In genomic region chr12:42237853-42238239, GRCh38 we compare ENCODE assay signal across 8 cellular contexts. TPM values are rescaled to one million over a fixed set of nuclear protein-coding genes. Genes with fewer than 3 reads are reported as not detected.
DNase-seq lines count a peak whose midpoint lies in the region; ATAC-seq and TF ChIP-seq lines count a peak whose summit lies in the region.

No MANE protein-coding gene starts in this region.

- ATAC-seq in Right ventricle myocardium inferior (peak; percentile 22), HG03354 (IDR thresholded peaks at IDR 0.05; ENCODE audit: poor library complexity, severe bottlenecking, unreplicated experiment) (peak; percentile 36), left lobe of liver (no peak)

- intact Hi-C loops in Right ventricle myocardium inferior (cut with DNase I) (loop anchor here (2.0 to 10.0 kb wide), 3 partner anchors 89 to 247 kb away; partner anchors contain the start of genes GXYLT1, PPHLN1 and ZCRB1), cardiac septum (cut with DNase I) (loop anchor here (2.0 to 10.0 kb wide), 3 partner anchors 87 to 349 kb away; partner anchors contain the start of genes GXYLT1, PPHLN1, PRICKLE1 and ZCRB1), transverse colon (cut with DNase I; ENCODE audit: low total_unique reads) (loop anchor here (5.0 to 10.0 kb wide), 2 partner anchors 96 to 1123 kb away; partner anchors contain the start of gene GXYLT1)

- no peak for TF ChIP-seq EP300 in transverse colon (IDR thresholded peaks at IDR 0.05; ENCODE audit: low read depth)

- DNase-seq in Right ventricle myocardium inferior (ENCODE audit: missing footprints) = no peak
- no peak for DNase-seq in cardiac septum (ENCODE audit: low spot score)
- DNase-seq in left lobe of liver (ENCODE audit: low spot score) = peak; percentile 49
- DNase-seq in transverse colon = no peak
- DNase-seq in activated effector memory CD4-positive, alpha-beta T cell treated with Interleukin-2 at 50 U/mL for 16 hours = no peak
- no peak for DNase-seq in effector CD4-positive, alpha-beta T cell

- no peak for TF ChIP-seq CTCF in transverse colon (IDR thresholded peaks at IDR 0.05)

- H3K4me1 ChIP-seq in transverse colon = peaks cover 0 to 33% (median 23%) of the 10 kb centered on the region in 4 donors

- H3K27ac ChIP-seq in adipose tissue (ENCODE audit: low read depth, low read length) = peak overlapping the region; percentile 70
- H3K27ac ChIP-seq in transverse colon = peak overlapping the region; percentile 97 to 98 (median 98)

- H3K9me3 ChIP-seq in transverse colon = no peaks in the 10 kb centered on the region

- no peak for TF ChIP-seq POLR2A in transverse colon (IDR thresholded peaks at IDR 0.05)

- in situ Hi-C loops in transverse colon (cut with MboI; ENCODE audit: low pct_ligation_motif_present in 1 of 4, low pct_unique_long_range_greater_than_20kb in 1 of 4, low sequenced_read_pairs in 3 of 4) = loop anchor here in 2 of 4 donors (10.0 to 25.0 kb wide), 3 partner anchors 87 to 101 kb away; partner anchors contain the start of genes GXYLT1 (in 2 of the 2), PPHLN1 (in 2 of the 2) and ZCRB1 (in 2 of the 2)

- peaks cover 0 to 8% (median 0%) of the 10 kb centered on the region in 4 donors for H3K36me3 ChIP-seq in transverse colon

- H3K27me3 ChIP-seq in transverse colon = no peaks in the 10 kb centered on the region

- 0% methylated on average over 4 to 54 of the region's 54 CpGs for WGBS in adipose tissue, 3 donors
- 0% methylated on average over 51 of the region's 54 CpGs; no CpG with 5 or more reads in 1 of the 2 donors for whole genome bisulfite sequencing in transverse colon (ENCODE audit: low coverage in 1 of 2), 2 donors

- peak overlapping the region; percentile 53 to 95 (median 86) for H3K4me3 ChIP-seq in transverse colon

RNA-seq across cellular contexts. Expression of gene YAF2, which starts 0.2 kb away (rescaled TPM):
- total RNA-seq in Right ventricle myocardium inferior (86.1 TPM), cardiac septum (84.8 TPM), left lobe of liver (22.5 TPM), transverse colon (10 to 100 TPM; 22.7 to 55.4 (median 24.5) TPM)
- polyA plus RNA-seq in adipose tissue = 10 to 100 TPM in 1 of 3 donors, 1 to 10 TPM in 2; 4.4 to 12.8 (median 8.7) TPM
